11 cellular contexts compared by ENCODE assay signal in genomic region chr22:38270091-38270972, GRCh38. TPM values are rescaled to one million over a fixed set of nuclear protein-coding genes. Genes with fewer than 3 reads are reported as not detected.
DNase-seq lines count a peak whose midpoint lies in the region; ATAC-seq, FAIRE-seq and TF ChIP-seq lines count a peak whose summit lies in the region.
"Had no signal": no experiment of that assay in that cellular context is flagged by ENCODE, and none has a peak within 500 bp of the region (broad histone marks: within the 10 kb centered on the region; RNA-seq: fewer than 3 reads in every experiment).

No MANE protein-coding gene starts in this region.

- H3K27ac ChIP-seq in ascending aorta = peak overlapping the region; percentile 96
- H3K27ac ChIP-seq in mesodermal cell (ENCODE audit: low read depth, low read length, severe bottlenecking) = peak overlapping the region; percentile 50
- peak overlapping the region; percentile 95 to 96 for H3K27ac ChIP-seq in tibial artery

- CTCF ChIA-PET in activated naive CD4-positive, alpha-beta T cell treated with anti-CD3 and anti-CD28 coated beads for 36 hours (lab: Charles Lee) = interaction anchor here (2.1 kb wide), 1 partner anchor 218 kb away, joined by 4 read pairs; no protein-coding TSS in a partner anchor

- H3K4me3 Mint-ChIP-seq in activated naive CD4-positive, alpha-beta T cell treated with anti-CD3 and anti-CD28 coated beads for 36 hours = no peak overlapping the region

- 81% methylated on average over 8 to 9 of the region's 13 CpGs for WGBS in mesodermal cell (ENCODE audit: insufficient coverage in 2 of 2), 2 experiments

- no peaks in the 10 kb centered on the region for H3K9me3 Mint-ChIP-seq in activated naive CD4-positive, alpha-beta T cell treated with anti-CD3 and anti-CD28 coated beads for 36 hours

- H3K36me3 ChIP-seq in ascending aorta (no peaks in the 10 kb centered on the region), mesodermal cell (ENCODE audit: control insufficient read depth, insufficient read depth, low read length) (peaks cover 34% of the 10 kb centered on the region), tibial artery (no peaks in the 10 kb centered on the region)

- H3K9me3 ChIP-seq in ascending aorta = no peaks in the 10 kb centered on the region
- no peaks in the 10 kb centered on the region for H3K9me3 ChIP-seq in mesodermal cell (ENCODE audit: control insufficient read depth, low read length)
- H3K9me3 ChIP-seq in tibial artery = no peaks in the 10 kb centered on the region
- H3K9me3 ChIP-seq: Caco-2 had no signal

- FAIRE-seq in urothelium cell line (lab: Jason Lieb, UNC) = no peak
- FAIRE-seq: endometrium had no signal

- peaks cover 60% of the 10 kb centered on the region for H3K4me1 Mint-ChIP-seq in activated naive CD4-positive, alpha-beta T cell treated with anti-CD3 and anti-CD28 coated beads for 36 hours (ENCODE audit: low read depth)

- H3K27ac Mint-ChIP-seq in activated naive CD4-positive, alpha-beta T cell treated with anti-CD3 and anti-CD28 coated beads for 36 hours = peak overlapping the region; percentile 31

- intact Hi-C loops in activated naive CD4-positive, alpha-beta T cell treated with anti-CD3 and anti-CD28 coated beads for 36 hours (cut with micrococcal nuclease) = no loop called here
- intact Hi-C loops in ascending aorta (cut with DNase I) (loop anchor here (5.0 kb wide), 1 partner anchor 53 kb away; no protein-coding TSS in a partner anchor), tibial artery (cut with DNase I; ENCODE audit: low total_unique reads) (loop anchor here (5.0 kb wide), 1 partner anchor 37 kb away; no protein-coding TSS in a partner anchor)

- DNase-seq in activated naive CD4-positive, alpha-beta T cell treated with anti-CD3 and anti-CD28 coated beads for 36 hours = no peak
- DNase-seq in activated naive CD4-positive, alpha-beta T cell treated with anti-CD3 and anti-CD28 coated beads, Interleukin-2, amount 50 U/mL, for 16 hours = no peak
- DNase-seq in ascending aorta (ENCODE audit: low spot score in 2 of 2) (no peak), tibial artery (no peak), DMS153 treated with DMSO at 0.1 percent for 48 hours (lab: John Stamatoyannopoulos, UW; ENCODE audit: unreplicated experiment) (no peak), urothelium cell line (ENCODE audit: low spot score) (no peak)
- DNase-seq: Caco-2, NCI-H510A had no signal

- TF ChIP-seq CTCF in ascending aorta (IDR thresholded peaks at IDR 0.05) = no peak
- no peak for TF ChIP-seq CTCF in tibial artery (IDR thresholded peaks at IDR 0.05)

- H3K36me3 Mint-ChIP-seq in activated naive CD4-positive, alpha-beta T cell treated with anti-CD3 and anti-CD28 coated beads for 36 hours (ENCODE audit: low read depth) = no peaks in the 10 kb centered on the region

- no peaks in the 10 kb centered on the region for H3K27me3 Mint-ChIP-seq in activated naive CD4-positive, alpha-beta T cell treated with anti-CD3 and anti-CD28 coated beads for 36 hours (ENCODE audit: low read depth)

- H3K27me3 ChIP-seq in ascending aorta (no peaks in the 10 kb centered on the region), tibial artery (no peaks in the 10 kb centered on the region)

- peak overlapping the region; percentile 90 to 92 for H3K4me3 ChIP-seq in ascending aorta
- H3K4me3 ChIP-seq in mesodermal cell (ENCODE audit: extremely low read depth, insufficient read depth, low read length, poor library complexity, severe bottlenecking) = peak overlapping the region; percentile 11
- H3K4me3 ChIP-seq in tibial artery = peak overlapping the region; percentile 97 to 99

- H3K4me1 ChIP-seq in ascending aorta (peaks cover 13 to 51% of the 10 kb centered on the region in 2 donors), mesodermal cell (ENCODE audit: control insufficient read depth, insufficient read depth, low read length, poor library complexity, severe bottlenecking) (peaks cover 40% of the 10 kb centered on the region), tibial artery (peaks cover 6 to 73% (median 50%) of the 10 kb centered on the region in 4 donors)

- no peak for ATAC-seq in GM21786 (IDR thresholded peaks at IDR 0.05; ENCODE audit: unreplicated experiment)

RNA-seq across cellular contexts. Expression of gene TMEM184B, which starts 2.5 kb away (rescaled TPM):
- total RNA-seq in activated naive CD4-positive, alpha-beta T cell treated with anti-CD3 and anti-CD28 coated beads for 36 hours = 10 to 100 TPM; 15.0 to 15.3 TPM
- total RNA-seq in ascending aorta = 118 TPM
- polyA plus RNA-seq in mesodermal cell (2013, experiment 1 of 2) = 68.7 TPM
- 53.5 TPM for polyA plus RNA-seq in mesodermal cell (2013, experiment 2 of 2)

RNA-seq across cellular contexts. Expression of gene CSNK1E, which starts 46.9 kb away (rescaled TPM):
- total RNA-seq in activated naive CD4-positive, alpha-beta T cell treated with anti-CD3 and anti-CD28 coated beads for 36 hours = 100 to 1,000 TPM; 105 to 108 TPM
- total RNA-seq in ascending aorta = 185 TPM
- polyA plus RNA-seq in mesodermal cell (2013, experiment 1 of 2) = 129 TPM
- 114 TPM for polyA plus RNA-seq in mesodermal cell (2013, experiment 2 of 2)

Comparison
In these comparisons a context has a peak if more than half of its experiments do, and no peak if none do; other contexts are left out.
1. H3K4me3 ChIP-seq: peak in every context shown above with its lines; median percentile 98 in tibial artery; 91 in ascending aorta; 11 in mesodermal cell.